ENCODE assay signal across 9 cellular contexts in genomic region chr3:45597581-45597980, GRCh38. TPM values are rescaled to one million over a fixed set of nuclear protein-coding genes. Genes with fewer than 3 reads are reported as not detected.
DNase-seq lines count a peak whose midpoint lies in the region; FAIRE-seq and TF ChIP-seq lines count a peak whose summit lies in the region.
"Had no signal": no experiment of that assay in that cellular context is flagged by ENCODE, and none has a peak within 500 bp of the region (broad histone marks: within the 10 kb centered on the region; RNA-seq: fewer than 3 reads in every experiment).

No MANE protein-coding gene starts in this region.

- no peaks in the 10 kb centered on the region for H3K27me3 Mint-ChIP-seq in HFFc6 (ENCODE audit: insufficient read depth)
- H3K27me3 Mint-ChIP-seq in astrocyte (ENCODE audit: low read depth, unreplicated experiment): no peaks in the 10 kb centered on the region

- peak overlapping the region; percentile 91 for H3K4me2 ChIP-seq in astrocyte (ENCODE audit: low read length)

- H3K27ac Mint-ChIP-seq in HFFc6 (peak overlapping the region; percentile 59), astrocyte (ENCODE audit: unreplicated experiment) (no peak overlapping the region)

- no peaks in the 10 kb centered on the region for H3K27me3 ChIP-seq in ACC112 (ENCODE audit: insufficient read depth, low read length)
- no peaks in the 10 kb centered on the region for H3K27me3 ChIP-seq in astrocyte (ENCODE audit: insufficient read depth, low read length)

- peaks cover 33% of the 10 kb centered on the region for H3K36me3 Mint-ChIP-seq in HFFc6 (ENCODE audit: low read depth)
- H3K36me3 Mint-ChIP-seq in astrocyte (ENCODE audit: low read depth, unreplicated experiment): peaks cover 12% of the 10 kb centered on the region

- H2AFZ ChIP-seq in ACC112 (ENCODE audit: low read length, unreplicated experiment): no peak overlapping the region
- no peak overlapping the region for H2AFZ ChIP-seq in astrocyte (ENCODE audit: low read depth, low read length)

- TF ChIP-seq CTCF in HFFc6 (IDR thresholded peaks at IDR 0.05) (no peak), astrocyte (IDR thresholded peaks at IDR 0.05; ENCODE audit: insufficient read depth, low read depth, low read length) (no peak)

- H3K4me3 ChIP-seq in ACC112 (ENCODE audit: low read depth, low read length) (peak overlapping the region; percentile 90), astrocyte (ENCODE audit: insufficient read depth, low read depth, low read length) (peak overlapping the region; percentile 32)

- H4K20me1 ChIP-seq in astrocyte (ENCODE audit: insufficient read depth, low read length): peaks cover 68% of the 10 kb centered on the region

- no peaks in the 10 kb centered on the region; the same call in 1 of the 2 replicates for H3K36me3 ChIP-seq in ACC112 (ENCODE audit: insufficient read depth, low read length)
- peaks cover 6% of the 10 kb centered on the region for H3K36me3 ChIP-seq in astrocyte (ENCODE audit: insufficient read depth, low read length)

- H3K4me3 Mint-ChIP-seq in HFFc6 (peak overlapping the region; percentile 91), astrocyte (ENCODE audit: unreplicated experiment) (peak overlapping the region; percentile 84)

- H3K27ac ChIP-seq in ACC112 (ENCODE audit: low read depth, low read length) (no peak overlapping the region), astrocyte (ENCODE audit: low read depth, low read length) (no peak overlapping the region)

- H3K79me2 ChIP-seq in ACC112 (ENCODE audit: control insufficient read depth, insufficient read depth, low read length, unreplicated experiment) (peaks cover 74% of the 10 kb centered on the region), astrocyte (ENCODE audit: insufficient read depth, low read length) (peaks cover 80% of the 10 kb centered on the region)

- no peak overlapping the region for H3K9ac ChIP-seq in astrocyte (ENCODE audit: low read length)

- no peaks in the 10 kb centered on the region for H3K9me3 ChIP-seq in astrocyte (ENCODE audit: insufficient read depth, low read depth, low read length)

- H3K9me3 Mint-ChIP-seq in HFFc6 (no peaks in the 10 kb centered on the region), astrocyte (ENCODE audit: unreplicated experiment) (no peaks in the 10 kb centered on the region)

- peaks cover 72% of the 10 kb centered on the region for H3K4me1 Mint-ChIP-seq in HFFc6 (ENCODE audit: low read depth)
- peaks cover 33% of the 10 kb centered on the region for H3K4me1 Mint-ChIP-seq in astrocyte (ENCODE audit: low read depth, unreplicated experiment)

- DNase-seq in HFFc6 (no peak), astrocyte (ENCODE audit: low read depth) (no peak), myocyte (ENCODE audit: low read depth) (peak; percentile 56), NCI-H2171 treated with DMSO at 0.1 percent for 48 hours (lab: John Stamatoyannopoulos, UW) (no peak), DMS153 treated with DMSO at 0.1 percent for 48 hours (lab: John Stamatoyannopoulos, UW; ENCODE audit: unreplicated experiment) (no peak), GM19240 (ENCODE audit: insufficient read length, low spot score) (no peak), HUDEP-2 (lab: John Stamatoyannopoulos, UW; ENCODE audit: unreplicated experiment in 76 of 76) (no peak)
- DNase-seq: NCI-H1436 had no signal

- no peak for FAIRE-seq in astrocyte (lab: Jason Lieb, UNC)

- peaks cover 40% of the 10 kb centered on the region for H3K4me1 ChIP-seq in ACC112 (ENCODE audit: control insufficient read depth, insufficient read depth, low read length, unreplicated experiment)
- H3K4me1 ChIP-seq in astrocyte (ENCODE audit: insufficient read depth, low read length): peaks cover 41% of the 10 kb centered on the region

RNA-seq across cellular contexts. Expression of gene LIMD1, which starts 3.0 kb away (rescaled TPM):
- 10 to 100 TPM; 25.0 to 34.8 (median 27.2) TPM for total RNA-seq in HFFc6 (2021; fragmentation: NEBNext Ultra II Directional; extraction: Animal tissue kit (Norgen Biotek cat#: 25700))
- total RNA-seq in astrocyte: 27.2 and 28.4 TPM in 2 replicates
- 29.2 and 35.9 TPM in 2 replicates for total RNA-seq in myocyte
- polyA plus RNA-seq in myocyte (2012): 12.4 TPM
